Comparison of ENCODE assay signal across 1 cellular context in genomic region chr2:215059724-215060123, GRCh38.
TF ChIP-seq lines count a peak whose summit lies in the region.

No MANE protein-coding gene starts in this region.

TF ChIP-seq in GM23338, 12 proteins besides CTCF, POLR2A, EP300 and RAD21:
- no peak for TF ChIP-seq ZNF462 (CRISPR knock-in tag; IDR thresholded peaks at IDR 0.05)
- TF ChIP-seq EZH2phosphoT487 (IDR thresholded peaks at IDR 0.05; ENCODE audit: unreplicated experiment): no peak
- no peak for TF ChIP-seq ETS1 (IDR thresholded peaks at IDR 0.05)
- no peak for TF ChIP-seq NANOG (IDR thresholded peaks at IDR 0.05; ENCODE audit: borderline replicate concordance)
- TF ChIP-seq ZNF114 (CRISPR knock-in tag; IDR thresholded peaks at IDR 0.05): no peak
- TF ChIP-seq CREB1 (CRISPR knock-in tag; IDR thresholded peaks at IDR 0.05; ENCODE audit: low read depth): no peak
- TF ChIP-seq POLR2AphosphoS5 (IDR thresholded peaks at IDR 0.05; ENCODE audit: low read depth): no peak
